Comparison of ENCODE assay signal across 10 cellular contexts in genomic region chr12:56520025-56520810, GRCh38. TPM values are rescaled to one million over a fixed set of nuclear protein-coding genes. Genes with fewer than 3 reads are reported as not detected.
DNase-seq lines count a peak whose midpoint lies in the region; ATAC-seq and TF ChIP-seq lines count a peak whose summit lies in the region.
"Had no signal": no experiment of that assay in that cellular context is flagged by ENCODE, and none has a peak within 500 bp of the region (broad histone marks: within the 10 kb centered on the region; RNA-seq: fewer than 3 reads in every experiment).

No MANE protein-coding gene starts in this region.

- no peaks in the 10 kb centered on the region for H3K9me3 ChIP-seq in Caco-2

- no TSS peak for BruUV-seq in Caco-2 (replicated peaks; lab: Mats Ljungman, UMichigan)

- peaks cover 31% of the 10 kb centered on the region for H3K4me1 Mint-ChIP-seq in stimulated activated naive CD8-positive, alpha-beta T cell treated with anti-CD3 and anti-CD28 coated beads, Interleukin-15, Interleukin-2, amounts not matched to agents 100 ng/mL and 50 ng/mL, for 24 hours (ENCODE audit: low read depth)
- H3K4me1 Mint-ChIP-seq in natural killer cell (peaks cover 23 to 30% of the 10 kb centered on the region in 2 donors), Caco-2 (ENCODE audit: low read depth, unreplicated experiment) (peaks cover 6% of the 10 kb centered on the region)

- TF ChIP-seq CTCF in natural killer cell (IDR thresholded peaks at IDR 0.05) (no peak), Caco-2 (IDR thresholded peaks at IDR 0.05; ENCODE audit: insufficient read depth in 1 of 2, low read depth in 1 of 2, low read length in 1 of 2, severe bottlenecking in 1 of 2, unreplicated experiment in 1 of 2) (no peak)

- peaks cover 7% of the 10 kb centered on the region; the same call in 1 of the 2 replicates for H3K4me1 ChIP-seq in Caco-2

- H3K4me3 ChIP-seq in Caco-2 (ENCODE audit: low read depth, low read length), result no peak overlapping the region

- H3K27me3 Mint-ChIP-seq in stimulated activated naive CD8-positive, alpha-beta T cell treated with anti-CD3 and anti-CD28 coated beads, Interleukin-15, Interleukin-2, amounts not matched to agents 100 ng/mL and 50 ng/mL, for 24 hours, result no peaks in the 10 kb centered on the region
- no peaks in the 10 kb centered on the region for H3K27me3 Mint-ChIP-seq in natural killer cell (ENCODE audit: low read depth in 2 of 2)
- H3K27me3 Mint-ChIP-seq in Caco-2 (ENCODE audit: insufficient read depth, unreplicated experiment), result no peaks in the 10 kb centered on the region

- H3K27me3 ChIP-seq in Caco-2 (replicated peaks; ENCODE audit: control insufficient read depth, insufficient read depth, low read length), result no peaks in the 10 kb centered on the region

- DNase-seq in stimulated activated naive CD8-positive, alpha-beta T cell treated with anti-CD3 and anti-CD28 coated beads, Interleukin-15, Interleukin-2, amounts not matched to agents 100 U/mL and 50 U/mL, for 24 hours, result no peak
- DNase-seq in epithelial cell of prostate (ENCODE audit: low read depth, low spot score), result no peak
- no peak for DNase-seq in natural killer cell
- no peak for DNase-seq in NCI-H510A (lab: John Stamatoyannopoulos, UW)
- no peak for DNase-seq in Caco-2
- DNase-seq: activated CD4-positive, alpha-beta T cell treated with anti-CD3 and anti-CD28 coated beads, Interleukin-2, amount 50 U/mL, for 1 hour; cerebellar nuclear complex had no signal

- no peaks in the 10 kb centered on the region for H3K36me3 Mint-ChIP-seq in stimulated activated naive CD8-positive, alpha-beta T cell treated with anti-CD3 and anti-CD28 coated beads, Interleukin-15, Interleukin-2, amounts not matched to agents 100 ng/mL and 50 ng/mL, for 24 hours (ENCODE audit: low read depth)
- H3K36me3 Mint-ChIP-seq in natural killer cell (no peaks in the 10 kb centered on the region), Caco-2 (ENCODE audit: insufficient read depth, unreplicated experiment) (no peaks in the 10 kb centered on the region)

- intact Hi-C loops in natural killer cell (cut with micrococcal nuclease), result loop anchor here (2.0 kb wide), 1 partner anchor 111 kb away; the partner anchor contains the start of gene BAZ2A
- intact Hi-C loops in Caco-2 (cut with micrococcal nuclease; ENCODE audit: unreplicated experiment), result no loop called here

- H3K9me3 Mint-ChIP-seq in stimulated activated naive CD8-positive, alpha-beta T cell treated with anti-CD3 and anti-CD28 coated beads, Interleukin-15, Interleukin-2, amounts not matched to agents 100 ng/mL and 50 ng/mL, for 24 hours, result no peaks in the 10 kb centered on the region
- H3K9me3 Mint-ChIP-seq in natural killer cell, result no peaks in the 10 kb centered on the region
- H3K9me3 Mint-ChIP-seq in Caco-2 (ENCODE audit: unreplicated experiment), result no peaks in the 10 kb centered on the region

- peak overlapping the region; percentile 71 for H3K4me3 Mint-ChIP-seq in stimulated activated naive CD8-positive, alpha-beta T cell treated with anti-CD3 and anti-CD28 coated beads, Interleukin-15, Interleukin-2, amounts not matched to agents 100 ng/mL and 50 ng/mL, for 24 hours
- H3K4me3 Mint-ChIP-seq in natural killer cell (peak overlapping the region; percentile 98), Caco-2 (ENCODE audit: unreplicated experiment) (no peak overlapping the region)

- CTCF ChIA-PET in Caco-2 (lab: Charles Lee), result interaction anchor here (0.6 kb wide), 1 partner anchor 401 kb away, joined by 3 read pairs; no protein-coding TSS in a partner anchor

- POLR2A ChIA-PET in Caco-2 (lab: Charles Lee), result no interaction called here

- ATAC-seq in stimulated activated naive CD8-positive, alpha-beta T cell treated with anti-CD3 and anti-CD28 coated beads, Interleukin-15, Interleukin-2, amounts not matched to agents 100 U/mL and 50 U/mL, for 24 hours, result no peak
- ATAC-seq in natural killer cell (no peak), GM19395 (IDR thresholded peaks at IDR 0.05; ENCODE audit: unreplicated experiment) (no peak), HG02571 (IDR thresholded peaks at IDR 0.05; ENCODE audit: unreplicated experiment) (no peak)

- H3K27ac Mint-ChIP-seq in stimulated activated naive CD8-positive, alpha-beta T cell treated with anti-CD3 and anti-CD28 coated beads, Interleukin-15, Interleukin-2, amounts not matched to agents 100 ng/mL and 50 ng/mL, for 24 hours, result no peak overlapping the region
- H3K27ac Mint-ChIP-seq in natural killer cell (peak overlapping the region in 1 of 2 donors; percentile 88), Caco-2 (ENCODE audit: unreplicated experiment) (no peak overlapping the region)

- no peaks in the 10 kb centered on the region for H3K36me3 ChIP-seq in Caco-2 (ENCODE audit: control insufficient read depth, insufficient read depth, low read length)

- H3K27ac ChIP-seq in epithelial cell of prostate, result peak overlapping the region; percentile 95

RNA-seq across cellular contexts. Expression of gene RBMS2, which starts 1.4 kb away (rescaled TPM):
- 10 to 100 TPM; 10.8 to 16.5 (median 15.6) TPM for total RNA-seq in natural killer cell
- total RNA-seq in Caco-2 (2022), result 32.5 and 39.5 TPM in 2 replicates

RNA-seq across cellular contexts. Expression of gene GLS2, which starts 32.3 kb away (rescaled TPM):
- total RNA-seq in natural killer cell, result 1 to 10 TPM; 1.2 to 1.6 (median 1.6) TPM
- total RNA-seq in Caco-2 (2022), result 14.2 and 14.7 TPM in 2 replicates

RNA-seq across cellular contexts. Expression of gene SPRYD4, which starts 51.8 kb away (rescaled TPM):
- total RNA-seq in natural killer cell (1 to 10 TPM; 5.6 to 6.2 (median 5.6) TPM), Caco-2 (2022) (2.8 TPM in 2 replicates)
